ENCODE assay signal across 26 cellular contexts in genomic region chr16:89555780-89556179, GRCh38. TPM values are rescaled to one million over a fixed set of nuclear protein-coding genes. Genes with fewer than 3 reads are reported as not detected.
"Had no signal": no experiment of that assay in that cellular context is flagged by ENCODE, and none has a peak within 500 bp of the region (broad histone marks: within the 10 kb centered on the region; RNA-seq: fewer than 3 reads in every experiment).

No MANE protein-coding gene starts in this region.

- DNase-seq: activated CD4-positive, alpha-beta T cell treated with anti-CD3 and anti-CD28 coated beads, Interleukin-2, amount 50 U/mL, for 48 hours; activated gamma-delta T cell; brain microvascular endothelial cell; central memory CD4-positive, alpha-beta T cell; effector memory CD8-positive, alpha-beta T cell; esophagus squamous epithelium; gastrocnemius medialis; head of caudate nucleus; left ventricle myocardium superior; mammary epithelial cell; natural killer cell; occipital lobe; small intestine; stimulated activated CD4-positive, alpha-beta T cell treated with anti-CD3 and anti-CD28 coated beads, Interleukin-2, amount 100 ng/mL, for 24 hours; stomach; T1000; testis; trophoblast cell had no signal

- ATAC-seq: effector memory CD8-positive, alpha-beta T cell; gastrocnemius medialis; left ventricle myocardium superior; natural killer cell; sciatic nerve; stimulated activated effector memory CD8-positive, alpha-beta T cell treated with anti-CD3 and anti-CD28 coated beads, Interleukin-12 subunit alpha, Interleukin-12 subunit beta, amount 100 ng/mL, for 72 hours; WTC11 had no signal

- H3K36me3 Mint-ChIP-seq: activated naive CD4-positive, alpha-beta T cell treated with anti-CD3 and anti-CD28 coated beads, Interleukin-2, amount 50 U/mL, for 24 hours; natural killer cell had no signal

- H3K9me3 Mint-ChIP-seq: activated naive CD4-positive, alpha-beta T cell treated with anti-CD3 and anti-CD28 coated beads, Interleukin-2, amount 50 U/mL, for 24 hours; activated T-helper 1 cell treated with anti-CD3 and anti-CD28 coated beads, Interleukin-12 subunit alpha, Interleukin-12 subunit beta, Interleukin-2, Interleukin-4 antibody, amounts not matched to agents 30 ng/mL and 10 ng/mL and 1 ng/mL, durations not matched to agents 14 hours and 24 hours and 36 hours; effector memory CD8-positive, alpha-beta T cell; mesothelial cell of epicardium; natural killer cell; stimulated activated effector memory CD8-positive, alpha-beta T cell treated with anti-CD3 and anti-CD28 coated beads, Interleukin-12 subunit alpha, Interleukin-12 subunit beta, amount 100 ng/mL, for 72 hours; WTC11 had no signal

- H3K4me3 Mint-ChIP-seq: activated naive CD4-positive, alpha-beta T cell treated with anti-CD3 and anti-CD28 coated beads, Interleukin-2, amount 50 U/mL, for 24 hours; activated T-helper 1 cell treated with anti-CD3 and anti-CD28 coated beads, Interleukin-12 subunit alpha, Interleukin-12 subunit beta, Interleukin-2, Interleukin-4 antibody, amounts not matched to agents 30 ng/mL and 10 ng/mL and 1 ng/mL, durations not matched to agents 14 hours and 24 hours and 36 hours; effector memory CD8-positive, alpha-beta T cell; mesothelial cell of epicardium; natural killer cell; stimulated activated effector memory CD8-positive, alpha-beta T cell treated with anti-CD3 and anti-CD28 coated beads, Interleukin-12 subunit alpha, Interleukin-12 subunit beta, amount 100 ng/mL, for 72 hours; WTC11 had no signal

- H3K4me3 ChIP-seq: ascending aorta, esophagus squamous epithelium, gastrocnemius medialis, stomach, testis had no signal

- H3K27ac Mint-ChIP-seq: activated naive CD4-positive, alpha-beta T cell treated with anti-CD3 and anti-CD28 coated beads, Interleukin-2, amount 50 U/mL, for 24 hours; activated T-helper 1 cell treated with anti-CD3 and anti-CD28 coated beads, Interleukin-12 subunit alpha, Interleukin-12 subunit beta, Interleukin-2, Interleukin-4 antibody, amounts not matched to agents 30 ng/mL and 10 ng/mL and 1 ng/mL, durations not matched to agents 14 hours and 24 hours and 36 hours; effector memory CD8-positive, alpha-beta T cell; natural killer cell; stimulated activated effector memory CD8-positive, alpha-beta T cell treated with anti-CD3 and anti-CD28 coated beads, Interleukin-12 subunit alpha, Interleukin-12 subunit beta, amount 100 ng/mL, for 72 hours had no signal

- H3K27ac ChIP-seq: ascending aorta, brain microvascular endothelial cell, esophagus squamous epithelium, stomach, testis had no signal

- H3K4me1 ChIP-seq: testis had no signal

- H3K9me3 ChIP-seq: ascending aorta, esophagus squamous epithelium, gastrocnemius medialis, stomach, testis had no signal

- H3K27me3 ChIP-seq: ascending aorta, brain microvascular endothelial cell, esophagus squamous epithelium, gastrocnemius medialis, stomach, testis had no signal

- H3K27me3 Mint-ChIP-seq: activated naive CD4-positive, alpha-beta T cell treated with anti-CD3 and anti-CD28 coated beads, Interleukin-2, amount 50 U/mL, for 24 hours; effector memory CD8-positive, alpha-beta T cell had no signal

RNA-seq across cellular contexts. Expression of gene CPNE7, which starts 19.8 kb away (rescaled TPM):
- total RNA-seq: ascending aorta, gastrocnemius medialis, left ventricle myocardium superior, sciatic nerve had no signal

RNA-seq across cellular contexts. Expression of gene DPEP1, which starts 57.7 kb away (rescaled TPM):
- total RNA-seq: activated T-helper 1 cell treated with anti-CD3 and anti-CD28 coated beads, Interleukin-12 subunit alpha, Interleukin-12 subunit beta, Interleukin-2, Interleukin-4 antibody, amounts not matched to agents 30 ng/mL and 10 ng/mL and 1 ng/mL, durations not matched to agents 14 hours and 24 hours and 36 hours; ascending aorta; gastrocnemius medialis; left ventricle myocardium superior; mammary epithelial cell; natural killer cell; sciatic nerve; T-helper 1 cell treated with Interleukin-12 subunit alpha and Interleukin-12 subunit beta and Interleukin-4 antibody, amounts not matched to agents 30 ng/mL and 1 ng/mL, for 36 hours had no signal
- polyA plus RNA-seq: mammary epithelial cell had no signal
